In genomic region chr7:227940-228339, GRCh38 we compare ENCODE assay signal across 1 cellular context.
TF ChIP-seq lines count a peak whose summit lies in the region.

No MANE protein-coding gene starts in this region.

TF ChIP-seq in H1, 55 proteins besides CTCF, POLR2A, EP300 and RAD21:
- TF ChIP-seq SIN3A (conservative IDR thresholded peaks at IDR 0.05 in 1 of 2, IDR thresholded peaks at IDR 0.05 in 1 of 2; ENCODE audit: low read depth in 1 of 2, low read length in 2 of 2) (no peak), NRF1 (IDR thresholded peaks at IDR 0.05; ENCODE audit: low read depth, low read length) (no peak), PHF8 (conservative IDR thresholded peaks at IDR 0.05; ENCODE audit: low read depth, low read length) (no peak), EZH2 (IDR thresholded peaks at IDR 0.05; ENCODE audit: low read depth, low read length, severe bottlenecking) (no peak), CREB1 (IDR thresholded peaks at IDR 0.05) (no peak), SP4 (IDR thresholded peaks at IDR 0.05; ENCODE audit: low read length) (no peak), CTBP2 (IDR thresholded peaks at IDR 0.05; ENCODE audit: borderline replicate concordance, insufficient read depth, insufficient read length, low read length) (no peak), SRF (IDR thresholded peaks at IDR 0.05; ENCODE audit: low read depth, low read length) (no peak), CHD2 (IDR thresholded peaks at IDR 0.05; ENCODE audit: low read length) (no peak), KDM5A (IDR thresholded peaks at IDR 0.05; ENCODE audit: low read length) (no peak)
